In genomic region chr16:58331024-58331707, GRCh38 we compare ENCODE assay signal across 19 cellular contexts. TPM values are rescaled to one million over a fixed set of nuclear protein-coding genes. Genes with fewer than 3 reads are reported as not detected.
DNase-seq lines count a peak whose midpoint lies in the region; ATAC-seq and TF ChIP-seq lines count a peak whose summit lies in the region.
"Had no signal": no experiment of that assay in that cellular context is flagged by ENCODE, and none has a peak within 500 bp of the region (broad histone marks: within the 10 kb centered on the region; RNA-seq: fewer than 3 reads in every experiment).

No MANE protein-coding gene starts in this region.

- H3K27me3 Mint-ChIP-seq in neural crest cell (ENCODE audit: low read depth): peaks cover 9% of the 10 kb centered on the region
- H3K27me3 Mint-ChIP-seq in T-helper 2 cell treated with Interferon-gamma antibody and Interleukin-4, amounts not matched to agents 5 μg/mL and 100 μg/mL, for 36 hours (ENCODE audit: low read depth): peaks cover 7% of the 10 kb centered on the region

- no peak for ATAC-seq in GM18873 (IDR thresholded peaks at IDR 0.05; ENCODE audit: low FRiP score, unreplicated experiment)

- H3K4me3 Mint-ChIP-seq in neural crest cell: peak overlapping the region; percentile 59
- H3K4me3 Mint-ChIP-seq in T-helper 2 cell treated with Interferon-gamma antibody and Interleukin-4, amounts not matched to agents 5 μg/mL and 100 μg/mL, for 36 hours: no peak overlapping the region
- H3K4me3 Mint-ChIP-seq: memory B cell had no signal

- H3K36me3 ChIP-seq in WERI-Rb-1: no peaks in the 10 kb centered on the region
- H3K36me3 ChIP-seq: Peyer's patch had no signal

- H3K27ac Mint-ChIP-seq in neural crest cell (ENCODE audit: unreplicated experiment): no peak overlapping the region
- H3K27ac Mint-ChIP-seq in T-helper 2 cell treated with Interferon-gamma antibody and Interleukin-4, amounts not matched to agents 5 μg/mL and 100 μg/mL, for 36 hours: no peak overlapping the region
- H3K27ac Mint-ChIP-seq: memory B cell had no signal

- H3K9me3 ChIP-seq in WERI-Rb-1 (ENCODE audit: severe bottlenecking): no peaks in the 10 kb centered on the region
- H3K9me3 ChIP-seq: Peyer's patch had no signal

- no peak for TF ChIP-seq CTCF in WERI-Rb-1 (IDR thresholded peaks at IDR 0.05; ENCODE audit: low read depth, low read length)
- TF ChIP-seq CTCF in neural crest cell (conservative IDR thresholded peaks at IDR 0.05): no peak

- DNase-seq in NCI-H1417 (lab: John Stamatoyannopoulos, UW): peak in 2 of 3 experiments; percentile 7 to 31
- no peak for DNase-seq in NCI-H1417 treated with DMSO at 0.1 percent for 48 hours (lab: John Stamatoyannopoulos, UW)
- peak; percentile 5 for DNase-seq in M059J (ENCODE audit: low read depth)
- peak; percentile 57 for DNase-seq in WERI-Rb-1
- peak; percentile 18 for DNase-seq in neural crest cell (ENCODE audit: low read depth, low spot score)
- no peak for DNase-seq in dedifferentiated amniotic fluid mesenchymal stem cell (ENCODE audit: extremely low spot score)
- DNase-seq in T-helper 2 cell treated with Interferon-gamma antibody and Interleukin-4, amounts not matched to agents 5 μg/mL and 100 μg/mL, for 36 hours (ENCODE audit: low spot score): no peak
- DNase-seq: activated CD8-positive, alpha-beta memory T cell treated with anti-CD3 and anti-CD28 coated beads for 24 hours; activated naive CD4-positive, alpha-beta T cell; DMS153; NCI-H187 treated with DMSO at 0.1 percent for 48 hours; Peyer's patch; stimulated activated CD4-positive, alpha-beta T cell treated with anti-CD3 and anti-CD28 coated beads, Interleukin-15, amount 100 ng/mL, for 24 hours; stimulated activated CD8-positive, alpha-beta memory T cell treated with anti-CD3 and anti-CD28 coated beads, Interleukin-4, amount 100 ng/mL, for 48 hours; trophoblast cell had no signal

- peak overlapping the region; percentile 16; the same call in 1 of the 2 replicates for H3K27ac ChIP-seq in WERI-Rb-1
- H3K27ac ChIP-seq: Peyer's patch had no signal

- peak overlapping the region; percentile 12 for H3K4me3 ChIP-seq in WERI-Rb-1 (ENCODE audit: low read depth, low read length)
- H3K4me3 ChIP-seq: Peyer's patch had no signal

- no peaks in the 10 kb centered on the region for H3K9me3 Mint-ChIP-seq in neural crest cell
- H3K9me3 Mint-ChIP-seq in T-helper 2 cell treated with Interferon-gamma antibody and Interleukin-4, amounts not matched to agents 5 μg/mL and 100 μg/mL, for 36 hours: no peaks in the 10 kb centered on the region
- H3K9me3 Mint-ChIP-seq: memory B cell had no signal

- no peaks in the 10 kb centered on the region for H3K27me3 ChIP-seq in WERI-Rb-1 (ENCODE audit: insufficient read depth, low read depth, severe bottlenecking)
- H3K27me3 ChIP-seq: Peyer's patch had no signal

- H3K36me3 Mint-ChIP-seq in neural crest cell (ENCODE audit: low read depth): no peaks in the 10 kb centered on the region
- H3K36me3 Mint-ChIP-seq in T-helper 2 cell treated with Interferon-gamma antibody and Interleukin-4, amounts not matched to agents 5 μg/mL and 100 μg/mL, for 36 hours (ENCODE audit: low read depth): no peaks in the 10 kb centered on the region
- H3K36me3 Mint-ChIP-seq: memory B cell had no signal

- peaks cover 16% of the 10 kb centered on the region for H3K4me1 Mint-ChIP-seq in neural crest cell
- H3K4me1 Mint-ChIP-seq in T-helper 2 cell treated with Interferon-gamma antibody and Interleukin-4, amounts not matched to agents 5 μg/mL and 100 μg/mL, for 36 hours (ENCODE audit: low read depth): no peaks in the 10 kb centered on the region

RNA-seq across cellular contexts. Expression of gene PRSS54, which starts 36.3 kb away (rescaled TPM):
- total RNA-seq in M059J (2014; rRNA removed; shearing (Covaris generic)): not detected in 2 replicates
- not detected in 2 replicates for total RNA-seq in neural crest cell
- total RNA-seq: bronchial epithelial cell, osteocyte, Peyer's patch had no signal

Comparison
In these comparisons a context has a peak if more than half of its experiments do, and no peak if none do; other contexts are left out.
1. DNase-seq: peak in NCI-H1417 (2 of 3), M059J (single experiment), WERI-Rb-1 (single experiment) and neural crest cell (single experiment); none in NCI-H1417 treated with DMSO at 0.1 percent for 48 hours (single experiment), dedifferentiated amniotic fluid mesenchymal stem cell (single experiment) and T-helper 2 cell treated with Interferon-gamma antibody and Interleukin-4, amounts not matched to agents 5 μg/mL and 100 μg/mL, for 36 hours (single experiment).